ENCODE assay signal across 1 cellular context in the genomic region with DNA sequence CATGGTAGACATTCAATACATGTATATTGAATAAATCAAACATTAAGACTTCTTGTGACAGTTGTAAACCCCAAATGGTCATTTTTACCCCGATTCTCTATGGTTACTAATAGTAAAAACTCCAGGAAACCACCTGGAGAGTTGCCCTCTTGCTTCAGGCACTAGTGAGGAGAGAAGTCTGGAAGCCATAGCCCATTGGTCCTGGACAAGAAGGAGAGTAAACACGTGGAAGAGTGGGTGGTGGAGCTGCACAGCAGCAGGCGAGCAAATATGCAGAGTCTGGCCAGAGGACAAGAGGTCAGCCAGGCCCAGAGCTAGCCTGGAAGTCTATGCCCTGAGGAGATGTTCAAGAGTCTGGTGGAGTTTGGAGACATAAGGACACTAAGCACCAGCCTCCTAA.
A peak's percentile ranks its signal among the peaks of the same experiment; 100 is the strongest.
TF ChIP-seq lines count a peak whose summit lies in the region.

No MANE protein-coding gene starts in this region.

TF ChIP-seq in HepG2, 621 proteins besides CTCF, POLR2A, EP300 and RAD21:
- no peak for TF ChIP-seq SMYD3 (CRISPR knock-in tag; IDR thresholded peaks at IDR 0.05)
- no peak for TF ChIP-seq ZNF567 (CRISPR knock-in tag; IDR thresholded peaks at IDR 0.05; ENCODE audit: borderline replicate concordance)
- no peak for TF ChIP-seq PRDM10 (CRISPR knock-in tag; IDR thresholded peaks at IDR 0.05; ENCODE audit: low read depth)
- no peak for TF ChIP-seq FOXA1 (IDR thresholded peaks at IDR 0.05)
- TF ChIP-seq FOXA1 (CRISPR knock-in tag; IDR thresholded peaks at IDR 0.05): peak; percentile 47; the same call in 1 of the 2 replicates
- no peak for TF ChIP-seq MAFG (CRISPR knock-in tag; IDR thresholded peaks at IDR 0.05)
- TF ChIP-seq FOXA3 (CRISPR knock-in tag; IDR thresholded peaks at IDR 0.05): peak; percentile 44; the same call in 1 of the 2 replicates
- no peak for TF ChIP-seq GATA4 (IDR thresholded peaks at IDR 0.05; ENCODE audit: borderline replicate concordance, low read depth)
- TF ChIP-seq, protein P1, sequence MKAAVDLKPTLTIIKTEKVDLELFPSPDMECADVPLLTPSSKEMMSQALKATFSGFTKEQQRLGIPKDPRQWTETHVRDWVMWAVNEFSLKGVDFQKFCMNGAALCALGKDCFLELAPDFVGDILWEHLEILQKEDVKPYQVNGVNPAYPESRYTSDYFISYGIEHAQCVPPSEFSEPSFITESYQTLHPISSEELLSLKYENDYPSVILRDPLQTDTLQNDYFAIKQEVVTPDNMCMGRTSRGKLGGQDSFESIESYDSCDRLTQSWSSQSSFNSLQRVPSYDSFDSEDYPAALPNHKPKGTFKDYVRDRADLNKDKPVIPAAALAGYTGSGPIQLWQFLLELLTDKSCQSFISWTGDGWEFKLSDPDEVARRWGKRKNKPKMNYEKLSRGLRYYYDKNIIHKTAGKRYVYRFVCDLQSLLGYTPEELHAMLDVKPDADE (CRISPR knock-in tag; IDR thresholded peaks at IDR 0.05): no peak
- TF ChIP-seq POLR2AphosphoS2 (IDR thresholded peaks at IDR 0.05; ENCODE audit: low read depth, low read length): no peak
- TF ChIP-seq NR2F1 (CRISPR knock-in tag; IDR thresholded peaks at IDR 0.05): peak in 1 of 2 experiments; percentile 41; a peak in 1 of 4 replicates
- TF ChIP-seq NAIF1 (CRISPR knock-in tag; IDR thresholded peaks at IDR 0.05; ENCODE audit: borderline replicate concordance): no peak
- TF ChIP-seq, protein P2, sequence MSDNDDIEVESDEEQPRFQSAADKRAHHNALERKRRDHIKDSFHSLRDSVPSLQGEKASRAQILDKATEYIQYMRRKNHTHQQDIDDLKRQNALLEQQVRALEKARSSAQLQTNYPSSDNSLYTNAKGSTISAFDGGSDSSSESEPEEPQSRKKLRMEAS (IDR thresholded peaks at IDR 0.05): 0 out of 2 replicates have a peak, but pooled peaks have one; percentile 38
- TF ChIP-seq NR2F6 (IDR thresholded peaks at IDR 0.05): 0 out of 2 replicates have a peak, but pooled peaks have one; percentile 36
- TF ChIP-seq NR2F6 (CRISPR knock-in tag; IDR thresholded peaks at IDR 0.05): 0 out of 2 replicates have a peak, but pooled peaks have one; percentile 45
- TF ChIP-seq RARA (CRISPR knock-in tag; IDR thresholded peaks at IDR 0.05): peak; percentile 56; the same call in 1 of the 2 replicates
- peak; percentile 47 for TF ChIP-seq SAP130 (CRISPR knock-in tag; IDR thresholded peaks at IDR 0.05; ENCODE audit: low read depth)
